ENCODE assay signal across 8 cellular contexts in the genomic region with DNA sequence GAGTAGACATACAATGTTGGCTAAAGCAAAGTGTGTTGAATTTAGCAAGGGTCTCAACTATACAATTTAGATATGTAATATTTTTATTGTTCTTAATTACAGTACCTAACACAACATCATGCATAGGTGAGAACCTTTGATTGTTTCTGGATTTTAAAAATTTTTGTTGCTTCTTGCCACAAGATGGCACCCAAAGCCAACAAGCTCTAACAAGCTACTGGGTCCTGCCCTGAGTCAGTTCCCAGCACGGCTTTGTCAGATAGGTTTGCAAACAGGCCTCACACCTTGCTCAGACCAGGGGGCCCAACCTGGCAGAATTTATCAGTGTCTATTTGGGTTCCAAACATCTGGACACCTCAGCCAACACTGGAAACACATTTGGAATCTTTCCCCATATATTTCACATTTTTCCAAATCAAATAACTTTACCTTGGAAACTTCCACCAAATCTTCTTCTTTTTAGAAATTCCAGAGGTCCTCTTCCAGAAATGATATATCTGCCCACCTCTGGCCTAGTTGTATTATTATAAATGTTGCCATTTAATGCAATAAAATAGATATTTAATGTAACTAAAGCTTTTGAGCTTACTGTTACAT. TPM values are rescaled to one million over a fixed set of nuclear protein-coding genes. Genes with fewer than 3 reads are reported as not detected.
DNase-seq lines count a peak whose midpoint lies in the region; ATAC-seq and TF ChIP-seq lines count a peak whose summit lies in the region.

No MANE protein-coding gene starts in this region.

- TF ChIP-seq POLR2A in heart left ventricle (IDR thresholded peaks at IDR 0.05), result no peak
- TF ChIP-seq POLR2A in body of pancreas (IDR thresholded peaks at IDR 0.05), result no peak

- peaks cover 0 to 9% (median 0%) of the 10 kb centered on the region in 9 donors for H3K27me3 ChIP-seq in heart left ventricle
- no peaks in the 10 kb centered on the region for H3K27me3 ChIP-seq in body of pancreas

- ATAC-seq in heart left ventricle, result peak in 3 of 4 donors; percentile 34 to 46 (median 39)
- no peak for ATAC-seq in Right ventricle myocardium superior (ENCODE audit: poor library complexity)
- ATAC-seq in body of pancreas, result no peak
- no peak for ATAC-seq in HG02938 (IDR thresholded peaks at IDR 0.05; ENCODE audit: unreplicated experiment)

- no peak overlapping the region for H3K27ac ChIP-seq in heart left ventricle
- no peak overlapping the region for H3K27ac ChIP-seq in body of pancreas

- H3K36me3 ChIP-seq in heart left ventricle (no peaks in the 10 kb centered on the region), body of pancreas (replicated peaks in 1 of 2; ENCODE audit: insufficient read depth in 1 of 2, low read depth in 2 of 2) (no peaks in the 10 kb centered on the region)

- H3K4me1 ChIP-seq in heart left ventricle (no peaks in the 10 kb centered on the region), body of pancreas (no peaks in the 10 kb centered on the region)

- H3K4me3 ChIP-seq in heart left ventricle (no peak overlapping the region), body of pancreas (no peak overlapping the region)

- WGBS in heart left ventricle, 4 donors, result 0 to 15% (median 7%) methylated on average over 1 of the region's 1 CpG
- 17 to 22% methylated on average over 1 of the region's 1 CpG for WGBS in body of pancreas, 2 donors

- intact Hi-C loops in heart left ventricle (cut with DNase I) (loop anchor here in 3 of 10 donors (5.0 to 10.0 kb wide), 4 partner anchors 196 to 606 kb away; no protein-coding TSS in a partner anchor), Right ventricle myocardium superior (cut with DNase I) (no loop called here), body of pancreas (cut with DNase I) (no loop called here)

- DNase-seq in heart left ventricle (peak in 2 of 5 donors; percentile 17 to 32), Right ventricle myocardium superior (no peak), NCI-H2107 treated with DMSO at 0.1 percent for 48 hours (lab: John Stamatoyannopoulos, UW; ENCODE audit: unreplicated experiment) (peak; percentile 26), body of pancreas (peak in 2 of 4 donors; percentile 17 to 18), medulla oblongata (ENCODE audit: extremely low spot score) (peak; percentile 41)
- no peak for DNase-seq in activated CD8-positive, alpha-beta memory T cell treated with anti-CD3 and anti-CD28 coated beads for 24 hours
- no peak for DNase-seq in stimulated activated CD4-positive, alpha-beta T cell treated with anti-CD3 and anti-CD28 coated beads, Interleukin-4, amount 100 ng/mL, for 4 hours

- peak; percentile 7 to 63 (median 44) for TF ChIP-seq CTCF in heart left ventricle (IDR thresholded peaks at IDR 0.05)
- TF ChIP-seq CTCF in body of pancreas (IDR thresholded peaks at IDR 0.05), result peak in 4 of 7 experiments; percentile 19 to 31 (median 22)

- H3K9me3 ChIP-seq in heart left ventricle (peaks cover 0 to 6% (median 0%) of the 10 kb centered on the region in 12 donors), body of pancreas (no peaks in the 10 kb centered on the region)

RNA-seq across cellular contexts. Expression of a gene that starts 49.5 kb away (rescaled TPM):
- total RNA-seq in heart left ventricle, result 10 to 100 TPM in 3 of 9 donors, 1 to 10 TPM in 6; 5.1 to 19.4 (median 8.0) TPM
- 10 to 100 TPM in 1 of 2 donors, 1 to 10 TPM in 1; 4.7 to 11.2 TPM for polyA plus RNA-seq in heart left ventricle
- total RNA-seq in Right ventricle myocardium superior, result 9.1 TPM
- 1 to 10 TPM in 1 of 2 donors, under 1 TPM in 1; 0.26 to 4.6 TPM for total RNA-seq in body of pancreas

Comparison
In these comparisons a context has a peak if more than half of its experiments do, and no peak if none do; other contexts are left out.
1. ATAC-seq: peak in heart left ventricle (3 of 4); none in Right ventricle myocardium superior (single experiment), body of pancreas (single experiment) and HG02938 (single experiment).
2. DNase-seq: peak in NCI-H2107 treated with DMSO at 0.1 percent for 48 hours (single experiment) and medulla oblongata (single experiment); none in Right ventricle myocardium superior (single experiment), activated CD8-positive, alpha-beta memory T cell treated with anti-CD3 and anti-CD28 coated beads for 24 hours (single experiment) and stimulated activated CD4-positive, alpha-beta T cell treated with anti-CD3 and anti-CD28 coated beads, Interleukin-4, amount 100 ng/mL, for 4 hours (0 of 2).